ENCODE assay signal across 1 cellular context in the genomic region with DNA sequence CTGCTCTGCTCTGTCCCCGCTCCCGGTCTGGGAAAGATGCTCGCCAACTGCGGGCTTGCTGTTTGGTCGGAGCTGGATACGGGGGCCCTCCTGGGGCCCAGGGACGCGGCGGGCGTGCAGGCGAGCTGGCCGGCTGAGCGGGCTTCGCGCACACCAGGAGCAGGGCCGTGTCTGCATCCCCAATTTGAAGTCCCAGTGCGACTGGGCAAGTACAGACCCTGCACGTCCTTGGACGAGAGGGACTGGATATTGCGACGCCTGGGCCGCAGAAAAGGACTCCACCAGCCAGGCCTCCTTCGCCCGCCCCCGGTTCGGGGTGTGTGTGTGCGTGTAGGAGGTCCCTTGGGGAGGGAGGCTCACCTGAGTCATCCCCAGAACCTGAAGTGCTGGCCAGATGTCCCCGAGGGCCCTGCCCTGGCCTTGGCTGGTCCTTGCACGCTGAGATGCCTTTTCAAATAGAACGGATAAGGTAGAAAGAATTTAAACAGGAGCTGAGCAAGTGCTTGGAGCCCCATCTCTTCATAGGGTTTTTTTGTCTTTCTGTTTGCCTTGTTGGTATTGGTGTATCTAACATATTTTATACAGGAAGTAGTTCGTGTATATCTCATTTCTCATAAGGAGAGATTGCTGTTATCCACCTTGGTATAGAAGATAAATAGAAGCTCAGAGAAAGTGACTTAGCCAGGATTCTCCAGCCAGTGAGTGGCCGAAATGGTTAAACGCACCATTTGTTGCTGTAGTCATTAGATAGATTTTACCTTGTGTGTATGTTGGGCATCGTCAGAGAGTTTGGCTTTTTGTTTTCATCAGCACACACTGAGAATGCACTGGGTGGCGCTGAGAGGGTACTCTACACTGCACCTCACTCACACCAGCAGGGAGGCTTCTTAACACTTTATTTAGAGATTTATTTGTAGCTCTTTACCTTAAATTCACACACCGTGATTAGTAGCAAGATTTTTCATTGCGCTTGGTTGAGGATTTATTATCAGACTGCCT.
TF ChIP-seq lines count a peak whose summit lies in the region.

No MANE protein-coding gene starts in this region.

TF ChIP-seq in GM12878, 131 proteins besides CTCF, POLR2A, EP300 and RAD21 (continues in another document):
- TF ChIP-seq RELA (IDR thresholded peaks at IDR 0.05; ENCODE audit: borderline replicate concordance, partially characterized antibody) (no peak), ZNF24 (IDR thresholded peaks at IDR 0.05) (no peak), EED (IDR thresholded peaks at IDR 0.05; ENCODE audit: low read depth) (no peak), POLR2AphosphoS5 (IDR thresholded peaks at IDR 0.05; ENCODE audit: low read length) (peak; percentile 43; the same call in 1 of the 2 replicates), TBL1XR1 (IDR thresholded peaks at IDR 0.05; ENCODE audit: low read depth, low read length) (peak; percentile 36; the same call in 1 of the 2 replicates), RAD51 (IDR thresholded peaks at IDR 0.05) (no peak), CBX5 (IDR thresholded peaks at IDR 0.05; ENCODE audit: low read depth) (no peak), MYC (IDR thresholded peaks at IDR 0.05; ENCODE audit: insufficient read depth, insufficient read length, insufficient replicate concordance, low read length, severe bottlenecking) (no peak), POLR2AphosphoS2 (IDR thresholded peaks at IDR 0.05; ENCODE audit: low read depth, low read length) (no peak), CREM (IDR thresholded peaks at IDR 0.05; ENCODE audit: low read depth) (peak; percentile 51; the same call in 1 of the 2 replicates), ATF3 (IDR thresholded peaks at IDR 0.05; ENCODE audit: borderline replicate concordance, extremely low read depth, low read depth, low read length) (no peak), SP1 (IDR thresholded peaks at IDR 0.05; ENCODE audit: low read depth, low read length) (no peak), MEF2B (IDR thresholded peaks at IDR 0.05; ENCODE audit: partially characterized antibody, poor library complexity, severe bottlenecking) (peak; percentile 90), CHD4 (IDR thresholded peaks at IDR 0.05) (no peak), TCF3 (IDR thresholded peaks at IDR 0.05; ENCODE audit: borderline replicate concordance, insufficient read depth, low read depth, low read length) (0 out of 2 replicates have a peak, but pooled peaks have one; percentile 12), STAT3 (IDR thresholded peaks at IDR 0.05; ENCODE audit: low read depth, low read length) (no peak), ZBED1 (IDR thresholded peaks at IDR 0.05; ENCODE audit: borderline replicate concordance) (no peak), RB1 (IDR thresholded peaks at IDR 0.05; ENCODE audit: borderline replicate concordance) (no peak), RCOR1 (conservative IDR thresholded peaks at IDR 0.05; ENCODE audit: low read depth, low read length) (no peak), MXI1 (IDR thresholded peaks at IDR 0.05; ENCODE audit: low read depth, low read length) (0 out of 2 replicates have a peak, but pooled peaks have one; percentile 23), PML (IDR thresholded peaks at IDR 0.05; ENCODE audit: low read length) (no peak), FOS (IDR thresholded peaks at IDR 0.05; ENCODE audit: borderline replicate concordance, extremely low read depth, insufficient read length) (no peak), BHLHE40 (IDR thresholded peaks at IDR 0.05; ENCODE audit: borderline replicate concordance in 1 of 2, low read depth in 2 of 2, low read length in 1 of 2) (peak in 1 of 2 experiments; percentile 39; a peak in 1 of 4 replicates), BACH1 (IDR thresholded peaks at IDR 0.05; ENCODE audit: borderline replicate concordance) (peak; percentile 13; the same call in 1 of the 2 replicates), SMARCA5 (IDR thresholded peaks at IDR 0.05) (no peak), TCF7 (IDR thresholded peaks at IDR 0.05; ENCODE audit: borderline replicate concordance) (no peak), CEBPB (IDR thresholded peaks at IDR 0.05; ENCODE audit: borderline replicate concordance in 1 of 2, low read depth in 2 of 2, low read length in 2 of 2) (no peak), LARP7 (IDR thresholded peaks at IDR 0.05) (no peak), SMC3 (IDR thresholded peaks at IDR 0.05; ENCODE audit: borderline replicate concordance, low read length) (peak; percentile 36; the same call in 1 of the 2 replicates), MTA3 (IDR thresholded peaks at IDR 0.05; ENCODE audit: borderline replicate concordance, low read length) (no peak), HCFC1 (IDR thresholded peaks at IDR 0.05; ENCODE audit: low read length) (no peak), FOXM1 (IDR thresholded peaks at IDR 0.05; ENCODE audit: low read depth, low read length) (no peak), NR2C2 (IDR thresholded peaks at IDR 0.05; ENCODE audit: borderline replicate concordance, control insufficient read depth, insufficient read length, low read depth) (no peak), PAX5 (IDR thresholded peaks at IDR 0.05; ENCODE audit: borderline replicate concordance, low read depth, low read length) (peak; percentile 64; the same call in 1 of the 2 replicates), TCF12 (IDR thresholded peaks at IDR 0.05; ENCODE audit: low read depth, low read length) (peak; percentile 75), KAT2A (conservative IDR thresholded peaks at IDR 0.05; ENCODE audit: control insufficient read depth, low read depth, low read length) (no peak), ZBTB40 (IDR thresholded peaks at IDR 0.05; ENCODE audit: borderline replicate concordance) (no peak), IRF5 (IDR thresholded peaks at IDR 0.05; ENCODE audit: borderline replicate concordance) (no peak), JUNB (IDR thresholded peaks at IDR 0.05) (peak; percentile 59; the same call in 1 of the 2 replicates), PKNOX1 (IDR thresholded peaks at IDR 0.05) (no peak), GATAD2B (conservative IDR thresholded peaks at IDR 0.05; ENCODE audit: low read depth) (no peak; the same call in 1 of the 2 replicates), YY1 (IDR thresholded peaks at IDR 0.05; ENCODE audit: low read depth, low read length) (peak; percentile 47; the same call in 1 of the 2 replicates), EZH2 (IDR thresholded peaks at IDR 0.05; ENCODE audit: borderline replicate concordance, control insufficient read depth, low read depth, low read length) (no peak), HDAC6 (IDR thresholded peaks at IDR 0.05; ENCODE audit: unreplicated experiment) (no peak), NFYA (IDR thresholded peaks at IDR 0.05; ENCODE audit: borderline replicate concordance, low read depth, low read length) (no peak)
- TF ChIP-seq, protein P1, sequence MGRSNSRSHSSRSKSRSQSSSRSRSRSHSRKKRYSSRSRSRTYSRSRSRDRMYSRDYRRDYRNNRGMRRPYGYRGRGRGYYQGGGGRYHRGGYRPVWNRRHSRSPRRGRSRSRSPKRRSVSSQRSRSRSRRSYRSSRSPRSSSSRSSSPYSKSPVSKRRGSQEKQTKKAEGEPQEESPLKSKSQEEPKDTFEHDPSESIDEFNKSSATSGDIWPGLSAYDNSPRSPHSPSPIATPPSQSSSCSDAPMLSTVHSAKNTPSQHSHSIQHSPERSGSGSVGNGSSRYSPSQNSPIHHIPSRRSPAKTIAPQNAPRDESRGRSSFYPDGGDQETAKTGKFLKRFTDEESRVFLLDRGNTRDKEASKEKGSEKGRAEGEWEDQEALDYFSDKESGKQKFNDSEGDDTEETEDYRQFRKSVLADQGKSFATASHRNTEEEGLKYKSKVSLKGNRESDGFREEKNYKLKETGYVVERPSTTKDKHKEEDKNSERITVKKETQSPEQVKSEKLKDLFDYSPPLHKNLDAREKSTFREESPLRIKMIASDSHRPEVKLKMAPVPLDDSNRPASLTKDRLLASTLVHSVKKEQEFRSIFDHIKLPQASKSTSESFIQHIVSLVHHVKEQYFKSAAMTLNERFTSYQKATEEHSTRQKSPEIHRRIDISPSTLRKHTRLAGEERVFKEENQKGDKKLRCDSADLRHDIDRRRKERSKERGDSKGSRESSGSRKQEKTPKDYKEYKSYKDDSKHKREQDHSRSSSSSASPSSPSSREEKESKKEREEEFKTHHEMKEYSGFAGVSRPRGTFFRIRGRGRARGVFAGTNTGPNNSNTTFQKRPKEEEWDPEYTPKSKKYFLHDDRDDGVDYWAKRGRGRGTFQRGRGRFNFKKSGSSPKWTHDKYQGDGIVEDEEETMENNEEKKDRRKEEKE (IDR thresholded peaks at IDR 0.05): no peak
- TF ChIP-seq, protein P2, sequence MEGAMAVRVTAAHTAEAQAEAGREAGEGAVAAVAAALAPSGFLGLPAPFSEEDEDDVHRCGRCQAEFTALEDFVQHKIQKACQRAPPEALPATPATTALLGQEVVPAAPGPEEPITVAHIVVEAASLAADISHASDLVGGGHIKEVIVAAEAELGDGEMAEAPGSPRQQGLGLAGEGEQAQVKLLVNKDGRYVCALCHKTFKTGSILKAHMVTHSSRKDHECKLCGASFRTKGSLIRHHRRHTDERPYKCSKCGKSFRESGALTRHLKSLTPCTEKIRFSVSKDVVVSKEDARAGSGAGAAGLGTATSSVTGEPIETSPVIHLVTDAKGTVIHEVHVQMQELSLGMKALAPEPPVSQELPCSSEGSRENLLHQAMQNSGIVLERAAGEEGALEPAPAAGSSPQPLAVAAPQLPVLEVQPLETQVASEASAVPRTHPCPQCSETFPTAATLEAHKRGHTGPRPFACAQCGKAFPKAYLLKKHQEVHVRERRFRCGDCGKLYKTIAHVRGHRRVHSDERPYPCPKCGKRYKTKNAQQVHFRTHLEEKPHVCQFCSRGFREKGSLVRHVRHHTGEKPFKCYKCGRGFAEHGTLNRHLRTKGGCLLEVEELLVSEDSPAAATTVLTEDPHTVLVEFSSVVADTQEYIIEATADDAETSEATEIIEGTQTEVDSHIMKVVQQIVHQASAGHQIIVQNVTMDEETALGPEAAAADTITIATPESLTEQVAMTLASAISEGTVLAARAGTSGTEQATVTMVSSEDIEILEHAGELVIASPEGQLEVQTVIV (IDR thresholded peaks at IDR 0.05; ENCODE audit: borderline replicate concordance, partially characterized antibody): no peak
- TF ChIP-seq, protein P3, sequence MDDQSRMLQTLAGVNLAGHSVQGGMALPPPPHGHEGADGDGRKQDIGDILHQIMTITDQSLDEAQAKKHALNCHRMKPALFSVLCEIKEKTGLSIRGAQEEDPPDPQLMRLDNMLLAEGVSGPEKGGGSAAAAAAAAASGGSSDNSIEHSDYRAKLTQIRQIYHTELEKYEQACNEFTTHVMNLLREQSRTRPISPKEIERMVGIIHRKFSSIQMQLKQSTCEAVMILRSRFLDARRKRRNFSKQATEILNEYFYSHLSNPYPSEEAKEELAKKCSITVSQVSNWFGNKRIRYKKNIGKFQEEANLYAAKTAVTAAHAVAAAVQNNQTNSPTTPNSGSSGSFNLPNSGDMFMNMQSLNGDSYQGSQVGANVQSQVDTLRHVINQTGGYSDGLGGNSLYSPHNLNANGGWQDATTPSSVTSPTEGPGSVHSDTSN (IDR thresholded peaks at IDR 0.05; ENCODE audit: insufficient replicate concordance, low read depth, low read length): no peak
- TF ChIP-seq, protein P4, sequence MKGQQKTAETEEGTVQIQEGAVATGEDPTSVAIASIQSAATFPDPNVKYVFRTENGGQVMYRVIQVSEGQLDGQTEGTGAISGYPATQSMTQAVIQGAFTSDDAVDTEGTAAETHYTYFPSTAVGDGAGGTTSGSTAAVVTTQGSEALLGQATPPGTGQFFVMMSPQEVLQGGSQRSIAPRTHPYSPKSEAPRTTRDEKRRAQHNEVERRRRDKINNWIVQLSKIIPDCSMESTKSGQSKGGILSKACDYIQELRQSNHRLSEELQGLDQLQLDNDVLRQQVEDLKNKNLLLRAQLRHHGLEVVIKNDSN (IDR thresholded peaks at IDR 0.05; ENCODE audit: borderline replicate concordance, extremely low read length, insufficient read depth, low read depth, low read length): no peak
